Comparison of ENCODE assay signal across 8 cellular contexts in genomic region chr9:34125681-34126206, GRCh38. TPM values are rescaled to one million over a fixed set of nuclear protein-coding genes. Genes with fewer than 3 reads are reported as not detected.
DNase-seq lines count a peak whose midpoint lies in the region; ATAC-seq and TF ChIP-seq lines count a peak whose summit lies in the region.

No MANE protein-coding gene starts in this region.

- H3K23ac ChIP-seq in mesendoderm (ENCODE audit: low read length): no peak overlapping the region

- no peaks in the 10 kb centered on the region for H3K9me3 ChIP-seq in vagina

- peaks cover 41% of the 10 kb centered on the region for H3K27me3 Mint-ChIP-seq in dendritic cell treated with granulocyte-macrophage colony-stimulating factor and Interleukin-4, amounts not matched to agents 40 ng/mL and 50 ng/mL, for 4 days

- H3K79me2 ChIP-seq in mesendoderm (ENCODE audit: control insufficient read depth, insufficient read depth, low read length): peaks cover 31% of the 10 kb centered on the region

- H3K27me3 ChIP-seq in mesendoderm (ENCODE audit: insufficient read depth, low read length, poor library complexity) (no peaks in the 10 kb centered on the region), vagina (no peaks in the 10 kb centered on the region)

- no peak overlapping the region for H2BK15ac ChIP-seq in mesendoderm (replicated peaks; ENCODE audit: low read depth)

- H3K36me3 Mint-ChIP-seq in dendritic cell treated with granulocyte-macrophage colony-stimulating factor and Interleukin-4, amounts not matched to agents 40 ng/mL and 50 ng/mL, for 4 days (ENCODE audit: low read depth): peaks cover 38% of the 10 kb centered on the region

- H3K36me3 ChIP-seq in mesendoderm (ENCODE audit: control insufficient read depth, insufficient read depth, low read length) (peaks cover 2% of the 10 kb centered on the region), vagina (peaks cover 0 to 16% of the 10 kb centered on the region in 2 donors)

- peak overlapping the region; percentile 73 for H2BK5ac ChIP-seq in mesendoderm (ENCODE audit: low read length)

- intact Hi-C loops in dendritic cell treated with granulocyte-macrophage colony-stimulating factor and Interleukin-4, amounts not matched to agents 40 ng/mL and 50 ng/mL, for 4 days (cut with micrococcal nuclease): loop anchor here (2.0 to 5.0 kb wide), 3 partner anchors 53 to 202 kb away; partner anchors contain the start of genes KIF24, NUDT2, UBAP1 and UBAP2
- intact Hi-C loops in vagina (cut with DNase I): loop anchor here (10.0 kb wide), 1 partner anchor 129 kb away; no protein-coding TSS in a partner anchor

- no peak overlapping the region for H4K8ac ChIP-seq in mesendoderm (ENCODE audit: low read depth, low read length)

- H3K4me1 ChIP-seq in mesendoderm (ENCODE audit: control insufficient read depth, low read depth, low read length): no peaks in the 10 kb centered on the region
- H3K4me1 ChIP-seq in vagina: peaks cover 63% of the 10 kb centered on the region

- DNase-seq in activated CD4-positive, alpha-beta T cell treated with anti-CD3 and anti-CD28 coated beads for 48 hours: peak; percentile 21
- no peak for DNase-seq in activated CD4-positive, alpha-beta T cell treated with anti-CD3 and anti-CD28 coated beads, Interleukin-2, amount 50 U/mL, for 4 hours
- DNase-seq in OCI-M1 (lab: John Stamatoyannopoulos, UW): peak; percentile 69
- DNase-seq in mesendoderm: peak; percentile 60
- no peak for DNase-seq in vagina (ENCODE audit: extremely low spot score in 2 of 2)
- DNase-seq in NCI-H524 treated with DMSO at 0.1 percent for 48 hours (lab: John Stamatoyannopoulos, UW): no peak

- peak overlapping the region; percentile 85 for H2AK5ac ChIP-seq in mesendoderm (ENCODE audit: low read length)

- H3K4me3 Mint-ChIP-seq in dendritic cell treated with granulocyte-macrophage colony-stimulating factor and Interleukin-4, amounts not matched to agents 40 ng/mL and 50 ng/mL, for 4 days: peak overlapping the region; percentile 100

- H3K18ac ChIP-seq in mesendoderm (ENCODE audit: low read length): peak overlapping the region; percentile 5

- no peak for TF ChIP-seq POLR2A in vagina (IDR thresholded peaks at IDR 0.05)

- WGBS in mesendoderm (ENCODE audit: extremely low coverage, insufficient coverage, low lambda C conversion rate): no CpG with 5 or more reads among the region's 18 CpGs

- H3K27ac ChIP-seq in mesendoderm (ENCODE audit: low read depth, low read length) (peak overlapping the region; percentile 89), vagina (peak overlapping the region; percentile 91)

- no peak overlapping the region for H2BK120ac ChIP-seq in mesendoderm (ENCODE audit: low read depth, low read length)

- H3K4ac ChIP-seq in mesendoderm (ENCODE audit: low read depth, low read length): peak overlapping the region; percentile 60

- H3K27ac Mint-ChIP-seq in dendritic cell treated with granulocyte-macrophage colony-stimulating factor and Interleukin-4, amounts not matched to agents 40 ng/mL and 50 ng/mL, for 4 days: peak overlapping the region; percentile 97

- H3K9me3 Mint-ChIP-seq in dendritic cell treated with granulocyte-macrophage colony-stimulating factor and Interleukin-4, amounts not matched to agents 40 ng/mL and 50 ng/mL, for 4 days: no peaks in the 10 kb centered on the region

- TF ChIP-seq CTCF in vagina (IDR thresholded peaks at IDR 0.05): no peak

- peaks cover 60% of the 10 kb centered on the region for H3K4me1 Mint-ChIP-seq in dendritic cell treated with granulocyte-macrophage colony-stimulating factor and Interleukin-4, amounts not matched to agents 40 ng/mL and 50 ng/mL, for 4 days (ENCODE audit: low read depth)

- H4K5ac ChIP-seq in mesendoderm (ENCODE audit: low read length): peak overlapping the region; percentile 71

- ATAC-seq in GM19023 (IDR thresholded peaks at IDR 0.05; ENCODE audit: unreplicated experiment): no peak

- H3K56ac ChIP-seq in mesendoderm (ENCODE audit: low read length): peak overlapping the region; percentile 93

- peak overlapping the region; percentile 92 for H3K9ac ChIP-seq in mesendoderm (ENCODE audit: low read length)

- peak overlapping the region; percentile 100 for H3K4me3 ChIP-seq in mesendoderm (ENCODE audit: low read length)
- H3K4me3 ChIP-seq in vagina: peak overlapping the region; percentile 60 to 87

- H3K79me1 ChIP-seq in mesendoderm (ENCODE audit: low read length): peaks cover 16% of the 10 kb centered on the region

- H3K4me2 ChIP-seq in mesendoderm (ENCODE audit: low read length): peak overlapping the region; percentile 99

RNA-seq across cellular contexts. Expression of gene DCAF12, which starts 0.8 kb away (rescaled TPM):
- polyA plus RNA-seq in mesendoderm (2013, experiment 1 of 2): 14.8 TPM
- polyA plus RNA-seq in mesendoderm (2013, experiment 2 of 2): 14.5 TPM
- 31.2 TPM for total RNA-seq in vagina

RNA-seq across cellular contexts. Expression of gene UBAP1, which starts 53.1 kb away (rescaled TPM):
- polyA plus RNA-seq in mesendoderm (2013, experiment 1 of 2): 28.5 TPM
- 28.1 TPM for polyA plus RNA-seq in mesendoderm (2013, experiment 2 of 2)
- total RNA-seq in vagina: 43.0 TPM

Comparison
In these comparisons a context has a peak if more than half of its experiments do, and no peak if none do; other contexts are left out.
1. DNase-seq: peak in activated CD4-positive, alpha-beta T cell treated with anti-CD3 and anti-CD28 coated beads for 48 hours (single experiment), OCI-M1 (single experiment) and mesendoderm (single experiment); none in activated CD4-positive, alpha-beta T cell treated with anti-CD3 and anti-CD28 coated beads, Interleukin-2, amount 50 U/mL, for 4 hours (0 of 2), vagina (0 of 2) and NCI-H524 treated with DMSO at 0.1 percent for 48 hours (single experiment).